In genomic region chr7:137958593-137959431, GRCh38 we compare ENCODE assay signal across 13 cellular contexts. TPM values are rescaled to one million over a fixed set of nuclear protein-coding genes. Genes with fewer than 3 reads are reported as not detected.
DNase-seq lines count a peak whose midpoint lies in the region; ATAC-seq and TF ChIP-seq lines count a peak whose summit lies in the region.
"Had no signal": no experiment of that assay in that cellular context is flagged by ENCODE, and none has a peak within 500 bp of the region (broad histone marks: within the 10 kb centered on the region; RNA-seq: fewer than 3 reads in every experiment).

No MANE protein-coding gene starts in this region.

- no peaks in the 10 kb centered on the region for H3K27me3 ChIP-seq in left ventricle myocardium inferior (ENCODE audit: low read depth)
- no peaks in the 10 kb centered on the region for H3K27me3 ChIP-seq in uterus
- H3K27me3 ChIP-seq: BE2C had no signal

- H3K4me3 ChIP-seq in left ventricle myocardium inferior = no peak overlapping the region
- no peak overlapping the region for H3K4me3 ChIP-seq in uterus

- DNase-seq in left ventricle myocardium inferior (no peak), left ventricle myocardium superior (no peak), fibroblast of peridontal ligament (ENCODE audit: extremely low read depth) (peak; percentile 40), uterus (no peak), NCI-H510A treated with DMSO at 0.1 percent for 48 hours (lab: John Stamatoyannopoulos, UW) (no peak), AG20443 (ENCODE audit: low spot score) (no peak), SHP77 (lab: John Stamatoyannopoulos, UW) (no peak)
- DNase-seq: activated CD4-positive, alpha-beta T cell treated with anti-CD3 and anti-CD28 coated beads for 1 hour; anterior cingulate cortex; glutamatergic neuron; NCI-H82 had no signal

- H3K9me3 ChIP-seq in left ventricle myocardium inferior (replicated peaks) (no peaks in the 10 kb centered on the region), uterus (no peaks in the 10 kb centered on the region)
- H3K9me3 ChIP-seq: BE2C had no signal

- H3K36me3 ChIP-seq in left ventricle myocardium inferior (no peaks in the 10 kb centered on the region), uterus (no peaks in the 10 kb centered on the region)
- H3K36me3 ChIP-seq: BE2C had no signal

- intact Hi-C loops in left ventricle myocardium inferior (cut with micrococcal nuclease) = no loop called here
- intact Hi-C loops in left ventricle myocardium superior (cut with micrococcal nuclease) = no loop called here
- intact Hi-C loops in uterus (cut with DNase I; ENCODE audit: low total_unique reads) = no loop called here

- TF ChIP-seq EP300 in Ishikawa (IDR thresholded peaks at IDR 0.05; ENCODE audit: borderline replicate concordance) = no peak

- peak overlapping the region; percentile 59 for H3K27ac ChIP-seq in left ventricle myocardium inferior (replicated peaks)
- H3K27ac ChIP-seq in uterus = peak overlapping the region; percentile 33 to 91

- H3K4me1 ChIP-seq in left ventricle myocardium inferior = peaks cover 78% of the 10 kb centered on the region
- peaks cover 0 to 19% of the 10 kb centered on the region in 2 donors for H3K4me1 ChIP-seq in uterus

- TF ChIP-seq CTCF in left ventricle myocardium inferior (IDR thresholded peaks at IDR 0.05; ENCODE audit: borderline replicate concordance) (no peak), uterus (IDR thresholded peaks at IDR 0.05) (no peak)

- TF ChIP-seq POLR2A in uterus (IDR thresholded peaks at IDR 0.05) = no peak

- no peak for ATAC-seq in left ventricle myocardium superior

- no peak for TF ChIP-seq RAD21 in Ishikawa (IDR thresholded peaks at IDR 0.05; ENCODE audit: low read depth)

TF ChIP-seq in Ishikawa, 13 proteins besides CTCF, POLR2A, EP300 and RAD21:
- TF ChIP-seq REST (IDR thresholded peaks at IDR 0.05; ENCODE audit: low read depth) = peak; percentile 52; the same call in 1 of the 2 replicates
- TF ChIP-seq TCF12 (IDR thresholded peaks at IDR 0.05; ENCODE audit: low read depth) = no peak

RNA-seq across cellular contexts. Expression of gene CREB3L2, which starts 43.1 kb away (rescaled TPM):
- total RNA-seq in left ventricle myocardium inferior = 28.9 TPM
- total RNA-seq in left ventricle myocardium superior = 22.3 TPM
- 100 to 1,000 TPM in 1 of 4 donors, 10 to 100 TPM in 3; 24.7 to 185 (median 41.1) TPM for total RNA-seq in uterus
